Comparison of ENCODE assay signal across 8 cellular contexts in genomic region chr2:5691659-5692529, GRCh38. TPM values are rescaled to one million over a fixed set of nuclear protein-coding genes. Genes with fewer than 3 reads are reported as not detected.
DNase-seq lines count a peak whose midpoint lies in the region; ATAC-seq, FAIRE-seq and TF ChIP-seq lines count a peak whose summit lies in the region.
"Had no signal": no experiment of that assay in that cellular context is flagged by ENCODE, and none has a peak within 500 bp of the region (broad histone marks: within the 10 kb centered on the region; RNA-seq: fewer than 3 reads in every experiment).

SOX11 (plus strand) TSS chr2:5692384; CDS start chr2:5692722, 338 bp downstream.

- peak within 1 kb of the TSS; percentile 89 for H2AFZ ChIP-seq in IMR-90 (replicated peaks; ENCODE audit: low read length, poor library complexity)

- H3K4ac ChIP-seq in IMR-90 (ENCODE audit: low read depth, low read length) = peak within 1 kb of the TSS; percentile 64; the same call in 1 of the 2 replicates

- H3K9me3 ChIP-seq in IMR-90 (ENCODE audit: control insufficient read depth, insufficient read depth, low read length) = no peaks in the 10 kb centered on the region
- H3K9me3 ChIP-seq in SJSA1 (replicated peaks) = 0 out of 2 replicates have a peak, but pooled peaks cover 3% of the 10 kb centered on the region
- H3K9me3 ChIP-seq in small intestine (ENCODE audit: control insufficient read depth, low read depth) = no peaks in the 10 kb centered on the region

- no peak within 1 kb of the TSS for H4K5ac ChIP-seq in IMR-90 (ENCODE audit: low read depth, low read length)

- H3K9ac ChIP-seq in IMR-90 (ENCODE audit: low read depth, low read length) (peak within 1 kb of the TSS; percentile 71), rectal smooth muscle tissue (ENCODE audit: low read length) (no peak within 1 kb of the TSS)

- H3K4me3 ChIP-seq in IMR-90 (ENCODE audit: insufficient read depth, low read depth, low read length) (peak within 1 kb of the TSS; percentile 74), SJSA1 (peak within 1 kb of the TSS; percentile 15), rectal smooth muscle tissue (ENCODE audit: low read length) (peak within 1 kb of the TSS; percentile 59), small intestine (ENCODE audit: low read depth in 1 of 2, low read length in 2 of 2) (peak within 1 kb of the TSS in 1 of 2 donors; percentile 17)

- peak within 1 kb of the TSS; percentile 81 for H3K14ac ChIP-seq in IMR-90 (replicated peaks; ENCODE audit: low read depth, low read length)

- H3K18ac ChIP-seq in IMR-90 (ENCODE audit: low read depth, low read length) = 0 out of 2 replicates have a peak within 1 kb of the TSS, but pooled peaks have one; percentile 31

- POLR2A ChIA-PET in IMR-90 (lab: Charles Lee; ENCODE audit: unreplicated experiment) = no interaction called here

- dilution Hi-C loops in IMR-90 (cut with HindIII; ENCODE audit: low sequenced_read_pairs, unreplicated experiment) = no loop called here

- H3K27ac ChIP-seq in IMR-90 (ENCODE audit: insufficient read depth, low read length) (peak within 1 kb of the TSS; percentile 77), SJSA1 (no peak within 1 kb of the TSS), rectal smooth muscle tissue (ENCODE audit: low read depth, low read length) (peak within 1 kb of the TSS; percentile 61), small intestine (ENCODE audit: low read depth in 1 of 2, low read length in 1 of 2) (no peak within 1 kb of the TSS)

- DNase-seq in IMR-90 = peak; percentile 95
- peak; percentile 29 to 45 for DNase-seq in SJSA1 (ENCODE audit: low read depth in 1 of 2, low spot score in 2 of 2)
- DNase-seq in Right ventricle myocardium inferior (ENCODE audit: missing footprints) = peak; percentile 71
- DNase-seq in small intestine = no peak

- peaks cover 0 to 8% of the 10 kb centered on the region in 2 experiments; a peak in 2 of 4 replicates for H3K79me1 ChIP-seq in IMR-90 (ENCODE audit: low read depth in 1 of 2, low read length in 2 of 2)

- CTCF ChIA-PET in IMR-90 (lab: Yijun Ruan, JAX) = interaction anchor here (0.5 kb wide), 1 partner anchor 423 kb away, joined by 3 read pairs; no protein-coding TSS in a partner anchor

- peaks cover 1% of the 10 kb centered on the region; the same call in 1 of the 2 replicates for H3K4me1 ChIP-seq in IMR-90 (ENCODE audit: control insufficient read depth, insufficient read depth, low read length)
- peaks cover 3% of the 10 kb centered on the region; the same call in 1 of the 2 replicates for H3K4me1 ChIP-seq in SJSA1 (replicated peaks)
- no peaks in the 10 kb centered on the region for H3K4me1 ChIP-seq in rectal smooth muscle tissue (ENCODE audit: control insufficient read depth, insufficient read depth, low read length)
- peaks cover 0 to 3% of the 10 kb centered on the region in 2 donors for H3K4me1 ChIP-seq in small intestine (ENCODE audit: control insufficient read depth in 2 of 2, insufficient read depth in 1 of 2, low read depth in 1 of 2, low read length in 1 of 2)

- H2BK5ac ChIP-seq in IMR-90 (ENCODE audit: low read depth, low read length, poor library complexity, severe bottlenecking) = peak within 1 kb of the TSS; percentile 66

- H3K36me3 ChIP-seq in IMR-90 (ENCODE audit: control insufficient read depth, insufficient read depth, low read length) = no peaks in the 10 kb centered on the region
- H3K36me3 ChIP-seq in SJSA1 = no peaks in the 10 kb centered on the region
- H3K36me3 ChIP-seq in rectal smooth muscle tissue (ENCODE audit: control insufficient read depth, insufficient read depth, low read length) = no peaks in the 10 kb centered on the region
- H3K36me3 ChIP-seq in small intestine (ENCODE audit: control insufficient read depth in 2 of 2, insufficient read depth in 2 of 2, low read length in 2 of 2) = no peaks in the 10 kb centered on the region

- H2AK9ac ChIP-seq in IMR-90 (replicated peaks; ENCODE audit: low read depth, low read length, poor library complexity) = peak within 1 kb of the TSS; percentile 80

- BruUV-seq in IMR-90 (replicated peaks; lab: Mats Ljungman, UMichigan) = no TSS peak

- H4K8ac ChIP-seq in IMR-90 (ENCODE audit: low read depth in 2 of 2, low read length in 2 of 2) = peak within 1 kb of the TSS in 1 of 2 experiments; percentile 76; a peak in 1 of 4 replicates

- peak within 1 kb of the TSS; percentile 94 for H3K56ac ChIP-seq in IMR-90 (ENCODE audit: extremely low read depth, insufficient read depth, low read length)

- peak within 1 kb of the TSS; percentile 92 for H3K23ac ChIP-seq in IMR-90 (ENCODE audit: low read depth, low read length)

- TF ChIP-seq CTCF in IMR-90 (conservative IDR thresholded peaks at IDR 0.05; ENCODE audit: low read depth, low read length) = peak; percentile 38

- peak within 1 kb of the TSS; percentile 32; the same call in 1 of the 2 replicates for H4K91ac ChIP-seq in IMR-90 (ENCODE audit: insufficient read depth, low read depth, low read length)

- no peak for FAIRE-seq in small intestine (lab: Jason Lieb, UNC)

- no peak within 1 kb of the TSS for H2BK15ac ChIP-seq in IMR-90 (ENCODE audit: low read depth, low read length)

- peak within 1 kb of the TSS; percentile 29 for H2BK120ac ChIP-seq in IMR-90 (ENCODE audit: low read depth, low read length)

- 0 out of 2 replicates have a peak within 1 kb of the TSS, but pooled peaks have one; percentile 14 for H2BK20ac ChIP-seq in IMR-90 (ENCODE audit: low read depth, low read length)

- H3K9me1 ChIP-seq in IMR-90 (ENCODE audit: insufficient read depth, low read length) = no peaks in the 10 kb centered on the region

- 0% methylated on average over 22 of the region's 100 CpGs; no CpG with 5 or more reads in 1 of the 2 experiments for WGBS in IMR-90 (ENCODE audit: extremely low coverage in 2 of 2, insufficient read length in 1 of 2), 2 experiments
- 2 to 13% (median 10%) methylated on average over 64 to 100 of the region's 100 CpGs for WGBS in small intestine, 3 donors

- in situ Hi-C loops in IMR-90 (cut with MboI; ENCODE audit: low sequenced_read_pairs) = no loop called here

- peak within 1 kb of the TSS; percentile 30; the same call in 1 of the 2 replicates for H2AK5ac ChIP-seq in IMR-90 (ENCODE audit: low read depth, low read length)

- peaks cover 12% of the 10 kb centered on the region; the same call in 1 of the 2 replicates for H4K20me1 ChIP-seq in IMR-90 (ENCODE audit: insufficient read depth, low read length)

- peak; percentile 44 for TF ChIP-seq RAD21 in IMR-90 (IDR thresholded peaks at IDR 0.05; ENCODE audit: low read length)

- ATAC-seq in IMR-90 (ENCODE audit: low read depth) = peak; percentile 78
- ATAC-seq in Right ventricle myocardium inferior = peak; percentile 62
- ATAC-seq in HG02970 (IDR thresholded peaks at IDR 0.05; ENCODE audit: low FRiP score, unreplicated experiment) = no peak
- ATAC-seq in GM18511 (IDR thresholded peaks at IDR 0.05; ENCODE audit: unreplicated experiment) = no peak

- intact Hi-C loops in IMR-90 (cut with micrococcal nuclease) (loop anchor here (2.0 to 5.0 kb wide), 2 partner anchors 223 to 490 kb away; no protein-coding TSS in a partner anchor), Right ventricle myocardium inferior (cut with DNase I) (no loop called here)

- peak within 1 kb of the TSS; percentile 90 for H3K4me2 ChIP-seq in IMR-90 (ENCODE audit: low read depth, low read length)

- H3K27me3 ChIP-seq in IMR-90 (ENCODE audit: control insufficient read depth, insufficient read depth, low read length) (no peaks in the 10 kb centered on the region), SJSA1 (replicated peaks) (peaks cover 47% of the 10 kb centered on the region), rectal smooth muscle tissue (ENCODE audit: control insufficient read depth, insufficient read depth, low read length) (peaks cover 12% of the 10 kb centered on the region), small intestine (ENCODE audit: control insufficient read depth in 2 of 2, insufficient read depth in 2 of 2, low read length in 2 of 2) (peaks cover 19 to 30% of the 10 kb centered on the region in 2 donors)

- peak; percentile 91 for TF ChIP-seq POLR2A in IMR-90 (IDR thresholded peaks at IDR 0.05; ENCODE audit: low read depth, low read length)

TF ChIP-seq in IMR-90, 13 proteins besides CTCF, POLR2A, EP300 and RAD21:
- TF ChIP-seq BHLHE40 (IDR thresholded peaks at IDR 0.05; ENCODE audit: low read depth, low read length) (peak; percentile 62; the same call in 1 of the 2 replicates), MAFK (IDR thresholded peaks at IDR 0.05; ENCODE audit: low read depth, low read length) (no peak), SMC3 (IDR thresholded peaks at IDR 0.05; ENCODE audit: low read depth, low read length) (0 out of 2 replicates have a peak, but pooled peaks have one; percentile 2), NFE2L2 (IDR thresholded peaks at IDR 0.05; ENCODE audit: low read depth, low read length) (no peak), CHD1 (IDR thresholded peaks at IDR 0.05; ENCODE audit: low read depth, low read length) (no peak), MAZ (IDR thresholded peaks at IDR 0.05; ENCODE audit: borderline replicate concordance, low read depth, low read length) (peak; percentile 88), CEBPB (IDR thresholded peaks at IDR 0.05; ENCODE audit: low read depth, low read length) (no peak), USF2 (IDR thresholded peaks at IDR 0.05; ENCODE audit: low read depth, low read length) (peak; percentile 72), MXI1 (IDR thresholded peaks at IDR 0.05; ENCODE audit: borderline replicate concordance, low read depth, low read length) (peak; percentile 33; the same call in 1 of the 2 replicates)

RNA-seq across cellular contexts. Expression of gene SOX11, which starts in this region (rescaled TPM):
- total RNA-seq in IMR-90 (2012; rRNA removed) = 2.2 and 4.7 TPM in 2 replicates
- polyA plus RNA-seq in IMR-90 (2012; rRNA removed) = 1.9 and 2.2 TPM in 2 replicates
- polyA plus RNA-seq in IMR-90 (2012; cell fraction: cytosol; rRNA removed) = 0.78 and 1.3 TPM in 2 replicates
- 2.7 and 3.1 TPM in 2 replicates for polyA plus RNA-seq in IMR-90 (2012; cell fraction: nucleus; rRNA removed; ENCODE audit: low replicate concordance)
- total RNA-seq in SJSA1 (2014; rRNA removed; shearing (Covaris generic)) = 0.05 TPM in 1 of 2 replicates, not detected in the other
- 1.1 TPM for total RNA-seq in Right ventricle myocardium inferior
- under 1 TPM in 2 of 3 donors, not detected in 1; 0.03 to 0.27 TPM for polyA plus RNA-seq in small intestine
- total RNA-seq: M059J had no signal

Comparison
In these comparisons a context has a peak if more than half of its experiments do, and no peak if none do; other contexts are left out.
1. Peak in DNase-seq and H3K4me3 ChIP-seq in SJSA1; RNA of the gene not detected or under 1 TPM.
2. ATAC-seq: peak in IMR-90 (single experiment) and Right ventricle myocardium inferior (single experiment); none in HG02970 (single experiment) and GM18511 (single experiment).
3. H3K27ac ChIP-seq: peak in IMR-90 (single experiment) and rectal smooth muscle tissue (single experiment); none in SJSA1 (single experiment) and small intestine (0 of 2).